1 cellular context compared by ENCODE assay signal in the genomic region with DNA sequence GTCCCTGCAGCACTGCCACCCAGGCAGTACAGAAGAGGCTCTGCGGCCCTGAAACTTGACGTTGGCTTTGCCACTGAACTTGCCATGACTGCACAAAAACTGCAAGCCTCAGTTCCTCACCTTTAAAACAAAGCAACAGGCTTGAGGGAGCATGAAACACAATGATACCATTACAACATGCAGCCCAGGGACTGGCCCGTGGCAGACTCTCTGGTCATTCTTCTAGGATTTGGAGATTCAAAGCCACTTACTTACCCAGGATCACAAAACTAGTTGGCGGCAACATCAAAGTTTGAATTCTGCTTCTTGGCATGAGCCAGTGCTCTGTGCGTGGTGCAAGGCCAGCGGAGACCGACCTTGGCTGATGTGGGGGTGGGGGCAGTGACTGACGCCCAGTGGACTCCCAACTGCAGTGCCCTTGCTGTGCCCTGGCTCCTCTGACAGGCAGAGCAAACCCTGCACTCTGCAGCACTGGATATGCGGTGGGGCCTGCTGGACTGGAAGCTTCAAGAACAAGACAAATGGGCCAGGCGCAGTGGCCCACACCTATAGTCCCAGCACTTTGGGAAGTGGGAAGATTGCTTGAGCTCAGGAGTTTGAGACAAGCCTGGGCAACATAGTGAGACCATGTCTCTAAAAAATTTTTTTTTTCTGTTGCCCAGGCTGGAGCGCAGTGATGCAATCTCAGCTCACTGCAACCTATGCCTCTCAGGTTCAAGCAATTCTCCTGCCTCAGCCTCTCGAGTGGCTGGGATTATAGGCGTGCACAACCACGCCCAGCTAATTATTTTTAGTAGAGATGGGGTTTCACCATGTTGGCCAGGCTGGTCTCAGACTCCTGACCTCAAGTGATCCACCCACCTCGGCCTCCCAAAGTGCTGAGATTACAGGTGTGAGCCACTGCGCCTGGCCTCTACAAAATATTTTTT.
TF ChIP-seq lines count a peak whose summit lies in the region.

No MANE protein-coding gene starts in this region.

TF ChIP-seq in HEK293, 187 proteins besides CTCF, POLR2A, EP300 and RAD21:
- TF ChIP-seq SCRT2 (tag by site-specific recombination; IDR thresholded peaks at IDR 0.05) = peak; percentile 63
- peak; percentile 88 for TF ChIP-seq KLF1 (tag by site-specific recombination; IDR thresholded peaks at IDR 0.05)
- no peak for TF ChIP-seq HOXC10 (CRISPR knock-in tag; IDR thresholded peaks at IDR 0.05)
- TF ChIP-seq ZNF600 (tag by site-specific recombination; IDR thresholded peaks at IDR 0.05) = peak; percentile 31; the same call in 1 of the 2 replicates
- 0 out of 2 replicates have a peak, but pooled peaks have one; percentile 32 for TF ChIP-seq SCRT1 (tag by site-specific recombination; IDR thresholded peaks at IDR 0.05; ENCODE audit: borderline replicate concordance)
